Comparison of ENCODE assay signal across 7 cellular contexts in the genomic region with DNA sequence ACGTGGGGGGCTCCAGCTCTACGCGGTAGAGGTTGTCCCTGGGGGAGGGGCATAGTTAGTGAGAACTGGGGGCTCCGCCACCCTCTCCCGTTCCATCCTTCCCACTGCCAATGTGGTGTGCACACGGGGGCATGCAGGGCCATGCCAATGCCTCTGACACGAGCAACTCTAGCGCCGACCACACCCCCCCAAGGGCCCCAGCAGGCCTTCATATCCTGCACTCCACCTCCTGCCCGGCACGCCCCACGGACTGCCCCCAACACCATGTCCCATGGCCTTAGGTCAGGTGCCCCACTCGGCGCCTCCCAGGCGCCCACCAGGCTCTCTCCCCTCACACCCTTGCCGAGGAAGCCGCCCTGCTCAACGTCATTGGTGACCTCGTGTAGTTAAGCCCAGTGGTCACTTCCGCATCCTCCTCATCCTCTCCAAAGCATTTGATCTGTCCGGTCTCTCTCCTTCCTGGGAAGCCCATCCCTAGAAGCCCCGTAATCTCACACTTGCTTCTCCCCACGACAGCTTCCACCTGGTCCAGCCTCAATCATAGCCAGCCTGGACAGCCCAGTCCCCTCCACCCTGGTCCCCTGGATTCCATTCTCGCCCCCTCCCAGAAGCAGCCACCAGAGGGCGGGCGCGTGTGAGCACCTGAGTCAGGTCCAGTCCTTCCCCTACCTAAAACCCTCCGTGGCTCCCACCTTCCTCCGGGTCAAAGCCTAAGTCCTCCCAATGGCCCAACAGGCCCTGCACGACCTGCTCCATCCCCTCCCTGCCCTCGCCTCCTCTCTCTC. TPM values are rescaled to one million over a fixed set of nuclear protein-coding genes. Genes with fewer than 3 reads are reported as not detected.
A peak's percentile ranks its signal among the peaks of the same experiment; 100 is the strongest.
DNase-seq lines count a peak whose midpoint lies in the region; ATAC-seq, FAIRE-seq and TF ChIP-seq lines count a peak whose summit lies in the region.

No MANE protein-coding gene starts in this region.

- no peak overlapping the region for H2AFZ ChIP-seq in HepG2 (ENCODE audit: low read length)

- no peak overlapping the region for H3K27ac Mint-ChIP-seq in activated naive CD4-positive, alpha-beta T cell treated with anti-CD3 and anti-CD28 coated beads for 36 hours
- no peak overlapping the region for H3K27ac Mint-ChIP-seq in natural killer cell treated with Interleukin-12 subunit alpha and Interleukin-12 subunit beta and Interleukin-15 and Interleukin-18, amount 100 ng/mL, for 72 hours

- no peak for TF ChIP-seq POLR2A in HepG2 (IDR thresholded peaks at IDR 0.05; ENCODE audit: insufficient read depth in 1 of 2, low read depth in 2 of 2, low read length in 2 of 2)

- H3K9me3 ChIP-seq in HepG2 (ENCODE audit: low read length): no peaks in the 10 kb centered on the region

- no peak overlapping the region for H3K4me2 ChIP-seq in HepG2 (ENCODE audit: low read depth, low read length)

- no TSS peak for BruUV-seq in HepG2 (replicated peaks; lab: Mats Ljungman, UMichigan)

- no peaks in the 10 kb centered on the region for H3K4me1 Mint-ChIP-seq in activated naive CD4-positive, alpha-beta T cell treated with anti-CD3 and anti-CD28 coated beads for 36 hours (ENCODE audit: low read depth)
- H3K4me1 Mint-ChIP-seq in natural killer cell treated with Interleukin-12 subunit alpha and Interleukin-12 subunit beta and Interleukin-15 and Interleukin-18, amount 100 ng/mL, for 72 hours (ENCODE audit: low read depth in 2 of 2): no peaks in the 10 kb centered on the region

- H3K27me3 Mint-ChIP-seq in activated naive CD4-positive, alpha-beta T cell treated with anti-CD3 and anti-CD28 coated beads for 36 hours (ENCODE audit: low read depth): no peaks in the 10 kb centered on the region
- no peaks in the 10 kb centered on the region for H3K27me3 Mint-ChIP-seq in natural killer cell treated with Interleukin-12 subunit alpha and Interleukin-12 subunit beta and Interleukin-15 and Interleukin-18, amount 100 ng/mL, for 72 hours

- WGBS in HepG2 (ENCODE audit: low lambda C conversion rate): 95% methylated on average over 29 of the region's 31 CpGs

- H3K27ac ChIP-seq in HepG2 (ENCODE audit: extremely low read length, insufficient read depth, low read length): no peak overlapping the region

- H3K36me3 ChIP-seq in GM06990 (ENCODE audit: control insufficient read depth, insufficient read depth, low read length) (no peaks in the 10 kb centered on the region), HepG2 (replicated peaks in 1 of 2; ENCODE audit: control insufficient read depth in 1 of 2, insufficient read depth in 2 of 2, low read length in 2 of 2) (peaks cover 31 to 51% of the 10 kb centered on the region in 2 experiments)

- CTCF ChIA-PET in activated naive CD4-positive, alpha-beta T cell treated with anti-CD3 and anti-CD28 coated beads for 36 hours (lab: Charles Lee): interaction anchor here (0.7 kb wide), 1 partner anchor 75 kb away, joined by 3 read pairs; no protein-coding TSS in a partner anchor
- CTCF ChIA-PET in HepG2 (lab: Yijun Ruan, JAX; ENCODE audit: low intra/inter-chr PET ratio, low total read pairs): no interaction called here

- peaks cover 9% of the 10 kb centered on the region; the same call in 1 of the 2 replicates for H4K20me1 ChIP-seq in HepG2 (ENCODE audit: insufficient read depth, low read length)

- H3K27me3 ChIP-seq in GM06990 (replicated peaks; ENCODE audit: control insufficient read depth, insufficient read depth, low read length): no peaks in the 10 kb centered on the region
- H3K27me3 ChIP-seq in HepG2 (ENCODE audit: control insufficient read depth in 1 of 2, insufficient read depth in 2 of 2, low read length in 2 of 2): no peaks in the 10 kb centered on the region

- H3K9ac ChIP-seq in HepG2 (ENCODE audit: insufficient read depth, low read depth, low read length): no peak overlapping the region

- TF ChIP-seq EP300 in HepG2 (IDR thresholded peaks at IDR 0.05; ENCODE audit: low read depth in 2 of 2, low read length in 2 of 2) (no peak), HepG2 (CRISPR knock-in tag; IDR thresholded peaks at IDR 0.05; ENCODE audit: borderline replicate concordance) (no peak)

- in situ Hi-C loops in HepG2 (cut with HindIII; ENCODE audit: extremely low pct_ligation_motif_present, low pct_unique_long_range_greater_than_20kb): no loop called here

- intact Hi-C loops in activated naive CD4-positive, alpha-beta T cell treated with anti-CD3 and anti-CD28 coated beads for 36 hours (cut with micrococcal nuclease): loop anchor here (10.0 kb wide), 1 partner anchor 237 kb away; a partner anchor contains a TSS
- intact Hi-C loops in HepG2 (cut with micrococcal nuclease; ENCODE audit: unreplicated experiment): no loop called here

- no peak for FAIRE-seq in HepG2 (lab: Jason Lieb, UNC)

- POLR2A ChIA-PET in HepG2 (lab: Yijun Ruan, JAX): no interaction called here

- no peak overlapping the region for H3K4me3 Mint-ChIP-seq in activated naive CD4-positive, alpha-beta T cell treated with anti-CD3 and anti-CD28 coated beads for 36 hours
- H3K4me3 Mint-ChIP-seq in natural killer cell treated with Interleukin-12 subunit alpha and Interleukin-12 subunit beta and Interleukin-15 and Interleukin-18, amount 100 ng/mL, for 72 hours: no peak overlapping the region

- H3K79me2 ChIP-seq in HepG2 (ENCODE audit: insufficient read depth, low read length): peaks cover 7% of the 10 kb centered on the region

- H3K9me3 Mint-ChIP-seq in activated naive CD4-positive, alpha-beta T cell treated with anti-CD3 and anti-CD28 coated beads for 36 hours: no peaks in the 10 kb centered on the region
- H3K9me3 Mint-ChIP-seq in natural killer cell treated with Interleukin-12 subunit alpha and Interleukin-12 subunit beta and Interleukin-15 and Interleukin-18, amount 100 ng/mL, for 72 hours: peaks cover 3% of the 10 kb centered on the region

- peak; percentile 35 for TF ChIP-seq CTCF in GM06990 (IDR thresholded peaks at IDR 0.05; ENCODE audit: insufficient read depth, low read length, poor library complexity, severe bottlenecking)
- TF ChIP-seq CTCF in HepG2 (CRISPR knock-in tag; IDR thresholded peaks at IDR 0.05): peak; percentile 38

- no peaks in the 10 kb centered on the region for H3K4me1 ChIP-seq in HepG2 (ENCODE audit: insufficient read depth, low read length)

- no peaks in the 10 kb centered on the region for H3K36me3 Mint-ChIP-seq in activated naive CD4-positive, alpha-beta T cell treated with anti-CD3 and anti-CD28 coated beads for 36 hours (ENCODE audit: low read depth)
- no peaks in the 10 kb centered on the region for H3K36me3 Mint-ChIP-seq in natural killer cell treated with Interleukin-12 subunit alpha and Interleukin-12 subunit beta and Interleukin-15 and Interleukin-18, amount 100 ng/mL, for 72 hours

- TF ChIP-seq RAD21 in HepG2 (CRISPR knock-in tag; IDR thresholded peaks at IDR 0.05): no peak

- DNase-seq in GM06990 (ENCODE audit: extremely low read depth, insufficient read length): no peak
- DNase-seq in HT-29 (ENCODE audit: low spot score): peak; percentile 31
- DNase-seq in activated naive CD4-positive, alpha-beta T cell treated with anti-CD3 and anti-CD28 coated beads for 36 hours: peak; percentile 49
- DNase-seq in HepG2 (ENCODE audit: low spot score): no peak
- DNase-seq in natural killer cell treated with Interleukin-12 subunit alpha and Interleukin-12 subunit beta and Interleukin-15 and Interleukin-18, amount 100 ng/mL, for 72 hours (ENCODE audit: low spot score): no peak
- DNase-seq in DMS79 treated with DMSO at 0.1 percent for 48 hours (lab: John Stamatoyannopoulos, UW): no peak
- DNase-seq in germinal center (ENCODE audit: low spot score): no peak

- ATAC-seq in HepG2: peak; percentile 49
- ATAC-seq in natural killer cell treated with Interleukin-12 subunit alpha and Interleukin-12 subunit beta and Interleukin-15 and Interleukin-18, amount 100 ng/mL, for 72 hours: no peak

- H3K4me3 ChIP-seq in GM06990 (replicated peaks; ENCODE audit: low read depth, low read length) (no peak overlapping the region), HepG2 (replicated peaks in 1 of 3; ENCODE audit: insufficient read depth in 1 of 3, low read depth in 2 of 3, low read length in 3 of 3) (no peak overlapping the region)

RNA-seq across cellular contexts. Expression of a gene that starts 2.1 kb away (rescaled TPM):
- total RNA-seq in HT-29 (2014; rRNA removed; shearing (Covaris generic)): 0.70 and 0.84 TPM in 2 replicates
- under 1 TPM in 1 of 2 experiments, not detected in 1; 0.17 TPM for total RNA-seq in activated naive CD4-positive, alpha-beta T cell treated with anti-CD3 and anti-CD28 coated beads for 36 hours
- total RNA-seq in HepG2 (2016; rRNA removed; fragmentation: Illumina TruSeq; extraction: Trizol): 37.0 and 67.1 TPM in 2 replicates
- total RNA-seq in HepG2 (2016; cell fraction: cytosol; rRNA removed; fragmentation: Illumina TruSeq; extraction: Trizol; ENCODE audit: low read depth): 14.3 and 14.5 TPM in 2 replicates
- 29.9 and 68.6 TPM in 2 replicates for total RNA-seq in HepG2 (2016; cell fraction: insoluble cytoplasmic fraction; rRNA removed; fragmentation: Illumina TruSeq; extraction: Trizol)
- 59.5 and 62.2 TPM in 2 replicates for total RNA-seq in HepG2 (2016; cell fraction: membrane; rRNA removed; fragmentation: Illumina TruSeq; extraction: Trizol)
- 51.6 and 59.6 TPM in 2 replicates for total RNA-seq in HepG2 (2016; cell fraction: nucleus; rRNA removed; fragmentation: Illumina TruSeq; extraction: Trizol)
- 45.5 and 56.2 TPM in 2 replicates for polyA plus RNA-seq in HepG2 (2011; rRNA removed)
- polyA plus RNA-seq in HepG2 (2011; cell fraction: cytosol; rRNA removed): 55.1 and 78.1 TPM in 2 replicates
- 60.7 and 73.5 TPM in 2 replicates for polyA plus RNA-seq in HepG2 (2011; cell fraction: nucleus; rRNA removed)
- 31.8 and 42.2 TPM in 2 replicates for polyA plus RNA-seq in HepG2 (2012)
- 17.9 and 18.2 TPM in 2 replicates for polyA plus RNA-seq in HepG2 (2016; cell fraction: cytosol; fragmentation: Illumina TruSeq; extraction: Trizol; ENCODE audit: low read depth)
- 55.9 and 71.2 TPM in 2 replicates for polyA plus RNA-seq in HepG2 (2016; cell fraction: insoluble cytoplasmic fraction; fragmentation: Illumina TruSeq; extraction: Trizol; ENCODE audit: low read depth)
- polyA plus RNA-seq in HepG2 (2016; cell fraction: membrane; fragmentation: Illumina TruSeq; extraction: Trizol; ENCODE audit: low read depth): 62.0 and 68.4 TPM in 2 replicates
- polyA plus RNA-seq in HepG2 (2016; cell fraction: nucleus; fragmentation: Illumina TruSeq; extraction: Trizol; ENCODE audit: insufficient read depth, low read depth): 120 and 123 TPM in 2 replicates
- 0.23 and 250 TPM in 2 replicates for polyA minus RNA-seq in HepG2 (2011; rRNA and poly(A)+ RNA removed; ENCODE audit: low replicate concordance)
- 72.0 and 86.5 TPM in 2 replicates for polyA minus RNA-seq in HepG2 (2011; cell fraction: cytosol; rRNA and poly(A)+ RNA removed)
- 23.2 and 24.5 TPM in 2 replicates for polyA minus RNA-seq in HepG2 (2011; cell fraction: nucleus; rRNA and poly(A)+ RNA removed)
- under 1 TPM in 1 of 2 donors, not detected in 1; 0.14 TPM for total RNA-seq in natural killer cell treated with Interleukin-12 subunit alpha and Interleukin-12 subunit beta and Interleukin-15 and Interleukin-18, amount 100 ng/mL, for 72 hours

RNA-seq across cellular contexts. Expression of a gene that starts 17.5 kb away (rescaled TPM):
- 16.1 and 19.1 TPM in 2 replicates for total RNA-seq in HT-29 (2014; rRNA removed; shearing (Covaris generic))
- 1 to 10 TPM; 1.3 to 1.5 TPM for total RNA-seq in activated naive CD4-positive, alpha-beta T cell treated with anti-CD3 and anti-CD28 coated beads for 36 hours
- 7.1 and 12.0 TPM in 2 replicates for total RNA-seq in HepG2 (2016; rRNA removed; fragmentation: Illumina TruSeq; extraction: Trizol)
- 2.0 and 2.2 TPM in 2 replicates for total RNA-seq in HepG2 (2016; cell fraction: cytosol; rRNA removed; fragmentation: Illumina TruSeq; extraction: Trizol; ENCODE audit: low read depth)
- 5.8 and 13.0 TPM in 2 replicates for total RNA-seq in HepG2 (2016; cell fraction: insoluble cytoplasmic fraction; rRNA removed; fragmentation: Illumina TruSeq; extraction: Trizol)
- total RNA-seq in HepG2 (2016; cell fraction: membrane; rRNA removed; fragmentation: Illumina TruSeq; extraction: Trizol): 4.2 and 4.7 TPM in 2 replicates
- total RNA-seq in HepG2 (2016; cell fraction: nucleus; rRNA removed; fragmentation: Illumina TruSeq; extraction: Trizol): 10.2 and 12.3 TPM in 2 replicates
- 39.3 and 48.9 TPM in 2 replicates for polyA plus RNA-seq in HepG2 (2011; rRNA removed)
- polyA plus RNA-seq in HepG2 (2011; cell fraction: cytosol; rRNA removed): 33.3 and 38.7 TPM in 2 replicates
- 12.1 and 16.5 TPM in 2 replicates for polyA plus RNA-seq in HepG2 (2011; cell fraction: nucleus; rRNA removed)
- polyA plus RNA-seq in HepG2 (2012): 8.4 and 14.3 TPM in 2 replicates
- 2.4 and 2.6 TPM in 2 replicates for polyA plus RNA-seq in HepG2 (2016; cell fraction: cytosol; fragmentation: Illumina TruSeq; extraction: Trizol; ENCODE audit: low read depth)
- polyA plus RNA-seq in HepG2 (2016; cell fraction: insoluble cytoplasmic fraction; fragmentation: Illumina TruSeq; extraction: Trizol; ENCODE audit: low read depth): 6.6 and 8.6 TPM in 2 replicates
- polyA plus RNA-seq in HepG2 (2016; cell fraction: membrane; fragmentation: Illumina TruSeq; extraction: Trizol; ENCODE audit: low read depth): 4.2 and 4.9 TPM in 2 replicates
- polyA plus RNA-seq in HepG2 (2016; cell fraction: nucleus; fragmentation: Illumina TruSeq; extraction: Trizol; ENCODE audit: insufficient read depth, low read depth): 20.0 and 22.9 TPM in 2 replicates
- polyA minus RNA-seq in HepG2 (2011; rRNA and poly(A)+ RNA removed; ENCODE audit: low replicate concordance): 0.77 and 28.9 TPM in 2 replicates
- polyA minus RNA-seq in HepG2 (2011; cell fraction: cytosol; rRNA and poly(A)+ RNA removed): 12.1 and 23.5 TPM in 2 replicates
- 3.2 and 5.6 TPM in 2 replicates for polyA minus RNA-seq in HepG2 (2011; cell fraction: nucleus; rRNA and poly(A)+ RNA removed)
- under 1 TPM in 1 of 2 donors, not detected in 1; 0.36 TPM for total RNA-seq in natural killer cell treated with Interleukin-12 subunit alpha and Interleukin-12 subunit beta and Interleukin-15 and Interleukin-18, amount 100 ng/mL, for 72 hours

RNA-seq across cellular contexts. Expression of a gene that starts 22.4 kb away (rescaled TPM):
- total RNA-seq in HT-29 (2014; rRNA removed; shearing (Covaris generic)): 0.86 and 4.5 TPM in 2 replicates
- total RNA-seq in activated naive CD4-positive, alpha-beta T cell treated with anti-CD3 and anti-CD28 coated beads for 36 hours: under 1 TPM; 0.07 to 0.25 TPM
- 1.6 and 1.8 TPM in 2 replicates for total RNA-seq in HepG2 (2016; rRNA removed; fragmentation: Illumina TruSeq; extraction: Trizol)
- 0.35 and 0.40 TPM in 2 replicates for total RNA-seq in HepG2 (2016; cell fraction: cytosol; rRNA removed; fragmentation: Illumina TruSeq; extraction: Trizol; ENCODE audit: low read depth)
- 0.94 and 1.8 TPM in 2 replicates for total RNA-seq in HepG2 (2016; cell fraction: insoluble cytoplasmic fraction; rRNA removed; fragmentation: Illumina TruSeq; extraction: Trizol)
- 0.65 TPM in 2 replicates for total RNA-seq in HepG2 (2016; cell fraction: membrane; rRNA removed; fragmentation: Illumina TruSeq; extraction: Trizol)
- total RNA-seq in HepG2 (2016; cell fraction: nucleus; rRNA removed; fragmentation: Illumina TruSeq; extraction: Trizol): 1.9 TPM in 2 replicates
- polyA plus RNA-seq in HepG2 (2011; rRNA removed): 4.8 and 6.3 TPM in 2 replicates
- 1.6 and 1.9 TPM in 2 replicates for polyA plus RNA-seq in HepG2 (2011; cell fraction: cytosol; rRNA removed)
- polyA plus RNA-seq in HepG2 (2011; cell fraction: nucleus; rRNA removed): 31.7 and 40.6 TPM in 2 replicates
- polyA plus RNA-seq in HepG2 (2012): 1.9 and 2.0 TPM in 2 replicates
- polyA plus RNA-seq in HepG2 (2016; cell fraction: cytosol; fragmentation: Illumina TruSeq; extraction: Trizol; ENCODE audit: low read depth): 0.12 and 0.53 TPM in 2 replicates
- 0.77 and 1.4 TPM in 2 replicates for polyA plus RNA-seq in HepG2 (2016; cell fraction: insoluble cytoplasmic fraction; fragmentation: Illumina TruSeq; extraction: Trizol; ENCODE audit: low read depth)
- polyA plus RNA-seq in HepG2 (2016; cell fraction: membrane; fragmentation: Illumina TruSeq; extraction: Trizol; ENCODE audit: low read depth): 0.11 and 0.52 TPM in 2 replicates
- 5.8 and 8.9 TPM in 2 replicates for polyA plus RNA-seq in HepG2 (2016; cell fraction: nucleus; fragmentation: Illumina TruSeq; extraction: Trizol; ENCODE audit: insufficient read depth, low read depth)
- 0.47 and 3.5 TPM in 2 replicates for polyA minus RNA-seq in HepG2 (2011; rRNA and poly(A)+ RNA removed; ENCODE audit: low replicate concordance)
- polyA minus RNA-seq in HepG2 (2011; cell fraction: cytosol; rRNA and poly(A)+ RNA removed): 0.97 and 0.99 TPM in 2 replicates
- polyA minus RNA-seq in HepG2 (2011; cell fraction: nucleus; rRNA and poly(A)+ RNA removed): 4.1 and 4.4 TPM in 2 replicates
- not detected for total RNA-seq in natural killer cell treated with Interleukin-12 subunit alpha and Interleukin-12 subunit beta and Interleukin-15 and Interleukin-18, amount 100 ng/mL, for 72 hours

RNA-seq across cellular contexts. Expression of a gene that starts 39.1 kb away (rescaled TPM):
- total RNA-seq in HT-29 (2014; rRNA removed; shearing (Covaris generic)): 8.5 TPM in 2 replicates
- total RNA-seq in activated naive CD4-positive, alpha-beta T cell treated with anti-CD3 and anti-CD28 coated beads for 36 hours: not detected
- total RNA-seq in HepG2 (2016; rRNA removed; fragmentation: Illumina TruSeq; extraction: Trizol): 0.80 and 1.3 TPM in 2 replicates
- 1.2 and 1.4 TPM in 2 replicates for total RNA-seq in HepG2 (2016; cell fraction: cytosol; rRNA removed; fragmentation: Illumina TruSeq; extraction: Trizol; ENCODE audit: low read depth)
- 0.68 and 1.3 TPM in 2 replicates for total RNA-seq in HepG2 (2016; cell fraction: insoluble cytoplasmic fraction; rRNA removed; fragmentation: Illumina TruSeq; extraction: Trizol)
- total RNA-seq in HepG2 (2016; cell fraction: membrane; rRNA removed; fragmentation: Illumina TruSeq; extraction: Trizol): 0.12 and 0.21 TPM in 2 replicates
- 1.0 and 1.1 TPM in 2 replicates for total RNA-seq in HepG2 (2016; cell fraction: nucleus; rRNA removed; fragmentation: Illumina TruSeq; extraction: Trizol)
- 1.1 and 1.9 TPM in 2 replicates for polyA plus RNA-seq in HepG2 (2011; rRNA removed)
- polyA plus RNA-seq in HepG2 (2011; cell fraction: cytosol; rRNA removed): 0.72 and 0.76 TPM in 2 replicates
- polyA plus RNA-seq in HepG2 (2011; cell fraction: nucleus; rRNA removed): 12.5 and 14.8 TPM in 2 replicates
- 0.82 and 1.4 TPM in 2 replicates for polyA plus RNA-seq in HepG2 (2012)
- polyA plus RNA-seq in HepG2 (2016; cell fraction: cytosol; fragmentation: Illumina TruSeq; extraction: Trizol; ENCODE audit: low read depth): 1.2 and 1.5 TPM in 2 replicates
- 0.48 and 0.53 TPM in 2 replicates for polyA plus RNA-seq in HepG2 (2016; cell fraction: insoluble cytoplasmic fraction; fragmentation: Illumina TruSeq; extraction: Trizol; ENCODE audit: low read depth)
- 0.08 and 0.13 TPM in 2 replicates for polyA plus RNA-seq in HepG2 (2016; cell fraction: membrane; fragmentation: Illumina TruSeq; extraction: Trizol; ENCODE audit: low read depth)
- 2.9 and 3.1 TPM in 2 replicates for polyA plus RNA-seq in HepG2 (2016; cell fraction: nucleus; fragmentation: Illumina TruSeq; extraction: Trizol; ENCODE audit: insufficient read depth, low read depth)
- 0.19 and 0.78 TPM in 2 replicates for polyA minus RNA-seq in HepG2 (2011; rRNA and poly(A)+ RNA removed; ENCODE audit: low replicate concordance)
- 1.1 and 1.3 TPM in 2 replicates for polyA minus RNA-seq in HepG2 (2011; cell fraction: cytosol; rRNA and poly(A)+ RNA removed)
- polyA minus RNA-seq in HepG2 (2011; cell fraction: nucleus; rRNA and poly(A)+ RNA removed): 1.0 and 1.6 TPM in 2 replicates
- not detected for total RNA-seq in natural killer cell treated with Interleukin-12 subunit alpha and Interleukin-12 subunit beta and Interleukin-15 and Interleukin-18, amount 100 ng/mL, for 72 hours

Comparison
In these comparisons a context has a peak if more than half of its experiments do, and no peak if none do; other contexts are left out.
1. DNase-seq: peak in HT-29 (single experiment) and activated naive CD4-positive, alpha-beta T cell treated with anti-CD3 and anti-CD28 coated beads for 36 hours (single experiment); none in GM06990 (single experiment), HepG2 (single experiment), natural killer cell treated with Interleukin-12 subunit alpha and Interleukin-12 subunit beta and Interleukin-15 and Interleukin-18, amount 100 ng/mL, for 72 hours (single experiment), DMS79 treated with DMSO at 0.1 percent for 48 hours (single experiment) and germinal center (single experiment).